In genomic region chr22:19448076-19448607, GRCh38 we compare ENCODE assay signal across 8 cellular contexts. TPM values are rescaled to one million over a fixed set of nuclear protein-coding genes. Genes with fewer than 3 reads are reported as not detected.
DNase-seq lines count a peak whose midpoint lies in the region; ATAC-seq and TF ChIP-seq lines count a peak whose summit lies in the region.

No MANE protein-coding gene starts in this region.

- H3K36me3 Mint-ChIP-seq in CD14-positive monocyte, result peaks cover 44 to 50% of the 10 kb centered on the region in 2 donors

- H3K9me3 ChIP-seq in iPS-20b (ENCODE audit: insufficient read depth, low read depth, low read length), result no peaks in the 10 kb centered on the region
- H3K9me3 ChIP-seq in skeletal muscle satellite cell (replicated peaks; ENCODE audit: low read length), result no peaks in the 10 kb centered on the region

- peaks cover 25% of the 10 kb centered on the region for H3K4me1 Mint-ChIP-seq in CD14-positive monocyte

- H3K4me3 ChIP-seq in brain microvascular endothelial cell (ENCODE audit: low read depth, low read length), result peak overlapping the region; percentile 74
- peak overlapping the region; percentile 87 for H3K4me3 ChIP-seq in iPS-20b (ENCODE audit: low read length)
- peak overlapping the region; percentile 95 for H3K4me3 ChIP-seq in skeletal muscle satellite cell (ENCODE audit: low read length)

- DNase-seq in CD14-positive monocyte (ENCODE audit: low spot score) (no peak), NCI-H82 (lab: John Stamatoyannopoulos, UW) (peak; percentile 89), brain microvascular endothelial cell (peak; percentile 51), hippocampal formation (lab: John Stamatoyannopoulos, UW) (no peak)

- H3K9ac ChIP-seq in iPS-20b (ENCODE audit: low read depth, low read length) (peak overlapping the region; percentile 88), skeletal muscle satellite cell (ENCODE audit: low read depth, low read length) (peak overlapping the region; percentile 89)

- H3K36me3 ChIP-seq in brain microvascular endothelial cell (replicated peaks) (peaks cover 48% of the 10 kb centered on the region), iPS-20b (ENCODE audit: insufficient read depth, low read depth, low read length) (peaks cover 62% of the 10 kb centered on the region), skeletal muscle satellite cell (ENCODE audit: insufficient read depth, low read length) (peaks cover 37% of the 10 kb centered on the region)

- H3K4me1 ChIP-seq in iPS-20b (ENCODE audit: insufficient read depth, low read length) (peaks cover 2% of the 10 kb centered on the region; the same call in 1 of the 2 replicates), skeletal muscle satellite cell (ENCODE audit: control insufficient read depth, insufficient read depth, low read length) (peaks cover 20% of the 10 kb centered on the region)

- peak overlapping the region; percentile 64 for H3K27ac ChIP-seq in brain microvascular endothelial cell
- H3K27ac ChIP-seq in iPS-20b (ENCODE audit: low read length), result peak overlapping the region; percentile 24

- peak overlapping the region; percentile 80 for H3K4me2 ChIP-seq in skeletal muscle satellite cell (ENCODE audit: low read length)

- peaks cover 0 to 1% (median 0%) of the 10 kb centered on the region in 7 donors for H3K9me3 Mint-ChIP-seq in CD14-positive monocyte

- peak overlapping the region; percentile 91 to 96 for H3K4me3 Mint-ChIP-seq in CD14-positive monocyte

- in situ Hi-C loops in brain microvascular endothelial cell (cut with HindIII; ENCODE audit: low pct_ligation_motif_present, low sequenced_read_pairs), result no loop called here

- H3K27ac Mint-ChIP-seq in CD14-positive monocyte, result peak overlapping the region; percentile 80 to 96 (median 94)

- ATAC-seq in GM18870 (IDR thresholded peaks at IDR 0.05; ENCODE audit: unreplicated experiment) (peak; percentile 7), HG03457 (IDR thresholded peaks at IDR 0.05; ENCODE audit: unreplicated experiment) (peak; percentile 25)

- TF ChIP-seq CTCF in CD14-positive monocyte (IDR thresholded peaks at IDR 0.05) (no peak), brain microvascular endothelial cell (IDR thresholded peaks at IDR 0.05; ENCODE audit: low read depth, low read length, missing control alignments) (no peak)

- intact Hi-C loops in CD14-positive monocyte (cut with micrococcal nuclease), result no loop called here

- no peaks in the 10 kb centered on the region for H3K27me3 Mint-ChIP-seq in CD14-positive monocyte (ENCODE audit: low read depth in 3 of 3)

- no peaks in the 10 kb centered on the region for H3K27me3 ChIP-seq in brain microvascular endothelial cell (replicated peaks)
- peaks cover 10% of the 10 kb centered on the region for H3K27me3 ChIP-seq in iPS-20b (ENCODE audit: insufficient read depth, low read length)
- no peaks in the 10 kb centered on the region for H3K27me3 ChIP-seq in skeletal muscle satellite cell (ENCODE audit: control insufficient read depth, insufficient read depth, low read length)

RNA-seq across cellular contexts. Expression of gene C22orf39, which starts 0.6 kb away (rescaled TPM):
- polyA plus RNA-seq in CD14-positive monocyte, result 10 to 100 TPM; 38.4 to 40.3 TPM
- 13.1 and 15.5 TPM in 2 replicates for total RNA-seq in skeletal muscle satellite cell (2012; rRNA removed)

RNA-seq across cellular contexts. Expression of gene MRPL40, which starts 15.8 kb away (rescaled TPM):
- 10 to 100 TPM; 48.4 to 61.4 TPM for polyA plus RNA-seq in CD14-positive monocyte
- total RNA-seq in skeletal muscle satellite cell (2012; rRNA removed), result 41.9 and 47.1 TPM in 2 replicates

RNA-seq across cellular contexts. Expression of gene HIRA, which starts 16.6 kb away (rescaled TPM):
- 1 to 10 TPM; 1.8 to 2.6 TPM for polyA plus RNA-seq in CD14-positive monocyte
- total RNA-seq in skeletal muscle satellite cell (2012; rRNA removed), result 15.3 and 16.0 TPM in 2 replicates

RNA-seq across cellular contexts. Expression of gene UFD1, which starts 30.9 kb away (rescaled TPM):
- polyA plus RNA-seq in CD14-positive monocyte, result 10 to 100 TPM; 68.5 to 82.5 TPM
- total RNA-seq in skeletal muscle satellite cell (2012; rRNA removed), result 59.8 and 88.0 TPM in 2 replicates

RNA-seq across cellular contexts. Expression of gene CDC45, which starts 31.6 kb away (rescaled TPM):
- not detected for polyA plus RNA-seq in CD14-positive monocyte
- total RNA-seq in skeletal muscle satellite cell (2012; rRNA removed), result 13.5 and 16.5 TPM in 2 replicates

Comparison
In these comparisons a context has a peak if more than half of its experiments do, and no peak if none do; other contexts are left out.
1. DNase-seq: peak in NCI-H82 (single experiment) and brain microvascular endothelial cell (single experiment); none in CD14-positive monocyte (single experiment) and hippocampal formation (0 of 2).
2. Peak in every context shown above with its lines, with median percentiles within 50 percentile points of each other: H3K4me3 ChIP-seq.